ENCODE assay signal across 10 cellular contexts in the genomic region with DNA sequence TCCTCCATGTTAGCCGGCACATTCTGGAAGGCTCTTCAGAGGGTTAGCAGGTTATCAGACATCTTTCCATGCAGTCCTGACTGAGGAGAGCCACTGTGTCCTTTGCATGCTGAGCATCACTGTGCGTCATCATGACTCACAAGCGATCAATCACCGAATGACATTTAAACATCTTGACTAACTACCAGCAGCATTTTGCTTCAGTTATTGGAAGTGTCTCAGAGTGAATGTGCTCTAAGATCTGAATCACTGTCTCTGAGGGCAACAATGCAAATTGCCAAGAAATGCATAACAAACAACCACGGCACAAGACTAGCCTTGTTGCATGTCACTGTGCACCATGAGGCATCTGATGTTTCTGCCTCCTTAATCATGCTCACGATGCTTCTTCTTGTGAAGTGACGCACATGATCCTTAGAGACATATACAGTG. TPM values are rescaled to one million over a fixed set of nuclear protein-coding genes. Genes with fewer than 3 reads are reported as not detected.
DNase-seq lines count a peak whose midpoint lies in the region; ATAC-seq, FAIRE-seq and TF ChIP-seq lines count a peak whose summit lies in the region.
"Had no signal": no experiment of that assay in that cellular context is flagged by ENCODE, and none has a peak within 500 bp of the region (broad histone marks: within the 10 kb centered on the region; RNA-seq: fewer than 3 reads in every experiment).

No MANE protein-coding gene starts in this region.

- no peaks in the 10 kb centered on the region for H3K9me3 Mint-ChIP-seq in MCF 10A (ENCODE audit: unreplicated experiment)
- H3K9me3 Mint-ChIP-seq in activated CD4-positive, alpha-beta memory T cell treated with anti-CD3 and anti-CD28 coated beads for 36 hours, result peaks cover 4% of the 10 kb centered on the region

- H3K36me3 Mint-ChIP-seq in MCF 10A (ENCODE audit: insufficient read depth, unreplicated experiment), result peaks cover 5% of the 10 kb centered on the region
- peaks cover 3% of the 10 kb centered on the region for H3K36me3 Mint-ChIP-seq in activated CD4-positive, alpha-beta memory T cell treated with anti-CD3 and anti-CD28 coated beads for 36 hours

- POLR2A ChIA-PET in MCF 10A (lab: Yijun Ruan, JAX), result interaction anchor here (0.7 to 1.4 kb wide), 2 partner anchors 21 to 134 kb away, joined by 3 to 4 read pairs; no protein-coding TSS in a partner anchor
- POLR2A ChIA-PET in activated CD4-positive, alpha-beta memory T cell treated with anti-CD3 and anti-CD28 coated beads for 36 hours (lab: Charles Lee), result interaction anchor here (1.1 to 3.8 kb wide), 3 partner anchors 46 to 982 kb away, joined by 3 to 21 read pairs (median 4); a partner anchor contains a TSS

- intact Hi-C loops in MCF 10A (cut with micrococcal nuclease) (loop anchor here (10.0 kb wide), 1 partner anchor 513 kb away; a partner anchor contains a TSS), breast epithelium (cut with DNase I; ENCODE audit: low total_unique reads) (loop anchor here (2.0 kb wide), 1 partner anchor 29 kb away; no protein-coding TSS in a partner anchor)
- intact Hi-C loops in activated CD4-positive, alpha-beta memory T cell treated with anti-CD3 and anti-CD28 coated beads for 36 hours (cut with micrococcal nuclease), result loop anchor here (2.0 to 10.0 kb wide), 6 partner anchors 627 to 1260 kb away; a partner anchor contains a TSS

- ATAC-seq in GM19023 (IDR thresholded peaks at IDR 0.05; ENCODE audit: unreplicated experiment), result no peak

- no peaks in the 10 kb centered on the region for H3K27me3 ChIP-seq in breast epithelium

- no peaks in the 10 kb centered on the region for H3K9me3 ChIP-seq in breast epithelium

- no peaks in the 10 kb centered on the region for H3K36me3 ChIP-seq in breast epithelium

- TF ChIP-seq CTCF in MCF 10A (IDR thresholded peaks at IDR 0.05; ENCODE audit: unreplicated experiment) (no peak), breast epithelium (IDR thresholded peaks at IDR 0.05) (no peak)

- DNase-seq in MCF 10A (ENCODE audit: unreplicated experiment) (peak; percentile 88), breast epithelium (ENCODE audit: low spot score in 2 of 2) (no peak), glomerular visceral epithelial cell (ENCODE audit: extremely low spot score) (peak; percentile 27), urothelium cell line (ENCODE audit: low spot score) (peak; percentile 52), NCI-H2227 (lab: John Stamatoyannopoulos, UW; ENCODE audit: unreplicated experiment) (no peak), KG1 (lab: John Stamatoyannopoulos, UW) (no peak)
- DNase-seq in activated CD4-positive, alpha-beta memory T cell treated with anti-CD3 and anti-CD28 coated beads for 36 hours, result peak; percentile 77
- DNase-seq: NCI-H524 treated with DMSO at 0.1 percent for 48 hours had no signal

- no peak overlapping the region for H3K4me3 ChIP-seq in breast epithelium

- peak overlapping the region; percentile 80 for H3K27ac Mint-ChIP-seq in MCF 10A (ENCODE audit: low read depth, unreplicated experiment)
- peak overlapping the region; percentile 82 for H3K27ac Mint-ChIP-seq in activated CD4-positive, alpha-beta memory T cell treated with anti-CD3 and anti-CD28 coated beads for 36 hours

- H3K4me1 ChIP-seq in breast epithelium, result no peaks in the 10 kb centered on the region

- H3K27ac ChIP-seq in breast epithelium, result no peak overlapping the region

- no peak for TF ChIP-seq POLR2A in breast epithelium (IDR thresholded peaks at IDR 0.05)

- no peaks in the 10 kb centered on the region for H3K27me3 Mint-ChIP-seq in MCF 10A (ENCODE audit: insufficient read depth, unreplicated experiment)
- peaks cover 11% of the 10 kb centered on the region for H3K27me3 Mint-ChIP-seq in activated CD4-positive, alpha-beta memory T cell treated with anti-CD3 and anti-CD28 coated beads for 36 hours

- no TSS peak for BruUV-seq in MCF 10A (replicated peaks; lab: Mats Ljungman, UMichigan)

- CTCF ChIA-PET in MCF 10A (lab: Yijun Ruan, JAX), result interaction anchor here (0.6 to 1.3 kb wide), 7 partner anchors 16 to 1275 kb away, joined by 3 to 5 read pairs (median 4); no protein-coding TSS in a partner anchor
- CTCF ChIA-PET in activated CD4-positive, alpha-beta memory T cell treated with anti-CD3 and anti-CD28 coated beads for 36 hours (lab: Charles Lee), result interaction anchor here (0.9 kb wide), 2 partner anchors 179 to 901 kb away, joined by 3 read pairs; no protein-coding TSS in a partner anchor

- peaks cover 41% of the 10 kb centered on the region for H3K4me1 Mint-ChIP-seq in MCF 10A (ENCODE audit: insufficient read depth, unreplicated experiment)
- peaks cover 49% of the 10 kb centered on the region for H3K4me1 Mint-ChIP-seq in activated CD4-positive, alpha-beta memory T cell treated with anti-CD3 and anti-CD28 coated beads for 36 hours (ENCODE audit: low read depth)

- H3K4me3 Mint-ChIP-seq in MCF 10A (ENCODE audit: unreplicated experiment), result no peak overlapping the region
- H3K4me3 Mint-ChIP-seq in activated CD4-positive, alpha-beta memory T cell treated with anti-CD3 and anti-CD28 coated beads for 36 hours, result peak overlapping the region; percentile 53

- no peak for FAIRE-seq in urothelium cell line (lab: Jason Lieb, UNC)
- FAIRE-seq: D721Med had no signal

RNA-seq across cellular contexts. Expression of a gene that starts 18.3 kb away (rescaled TPM):
- total RNA-seq in MCF 10A (2022) (not detected in 2 replicates), breast epithelium (10 to 100 TPM in 1 of 3 donors, 1 to 10 TPM in 2; 7.9 to 28.3 (median 9.5) TPM)
- 1 to 10 TPM; 2.7 to 4.2 TPM for total RNA-seq in activated CD4-positive, alpha-beta memory T cell treated with anti-CD3 and anti-CD28 coated beads for 36 hours

RNA-seq across cellular contexts. Expression of a gene that starts 44.6 kb away (rescaled TPM):
- total RNA-seq in MCF 10A (2022), result 0.64 and 0.84 TPM in 2 replicates
- 1 to 10 TPM in 2 of 3 donors, under 1 TPM in 1; 0.96 to 5.6 (median 3.5) TPM for total RNA-seq in breast epithelium
- 10 to 100 TPM; 22.5 to 24.3 TPM for total RNA-seq in activated CD4-positive, alpha-beta memory T cell treated with anti-CD3 and anti-CD28 coated beads for 36 hours

Comparison
In these comparisons a context has a peak if more than half of its experiments do, and no peak if none do; other contexts are left out.
1. DNase-seq: peak in MCF 10A (single experiment), activated CD4-positive, alpha-beta memory T cell treated with anti-CD3 and anti-CD28 coated beads for 36 hours (single experiment), glomerular visceral epithelial cell (single experiment) and urothelium cell line (single experiment); none in breast epithelium (0 of 2), NCI-H2227 (single experiment) and KG1 (single experiment).